20 cellular contexts compared by ENCODE assay signal in genomic region chr11:23564370-23564769, GRCh38.
"Had no signal": no experiment of that assay in that cellular context is flagged by ENCODE, and none has a peak within 500 bp of the region (broad histone marks: within the 10 kb centered on the region; RNA-seq: fewer than 3 reads in every experiment).

No MANE protein-coding gene starts in this region.

- H3K79me2 ChIP-seq: hepatocyte had no signal

- H3K9me3 Mint-ChIP-seq: stimulated activated naive B cell treated with anti-CD40 and anti-IgM and Interleukin-4, amounts not matched to agents 10 μg/mL and 1 μg/mL and 100 μg/mL, for 72 hours had no signal

- H2AFZ ChIP-seq: hepatocyte had no signal

- ATAC-seq: activated naive CD4-positive, alpha-beta T cell treated with anti-CD3 and anti-CD28 coated beads, Interleukin-2, amount 50 U/mL, for 72 hours; esophagus mucosa; mucosa of descending colon; naive thymus-derived CD4-positive, alpha-beta T cell; stimulated activated naive B cell treated with anti-CD40 and anti-IgM and Interleukin-4, amounts not matched to agents 10 μg/mL and 1 μg/mL and 100 μg/mL, for 72 hours had no signal

- DNase-seq: activated CD4-positive, alpha-beta memory T cell treated with anti-CD3 and anti-CD28 coated beads, Interleukin-2, amount 10 ng/mL, durations not matched to agents 7 days and 5 days; activated CD4-positive, alpha-beta T cell treated with anti-CD3 and anti-CD28 coated beads for 4 hours; activated gamma-delta T cell; activated T-cell treated with anti-CD3 and anti-CD28 coated beads, Interleukin-2, amount 50 U/mL, for 48 hours; dorsolateral prefrontal cortex; kidney; left ventricle myocardium inferior; mucosa of descending colon; naive thymus-derived CD4-positive, alpha-beta T cell; nucleus accumbens; stimulated activated CD4-positive, alpha-beta T cell treated with anti-CD3 and anti-CD28 coated beads, Interleukin-15, amount 100 ng/mL, for 24 hours; stimulated activated CD4-positive, alpha-beta T cell treated with anti-CD3 and anti-CD28 coated beads, Interleukin-4, amount 100 ng/mL, for 1 hour; stimulated activated naive B cell treated with anti-CD40 and anti-IgM and Interleukin-4, amounts not matched to agents 10 μg/mL and 1 μg/mL and 100 μg/mL, for 72 hours; thyroid gland had no signal

- H3K36me3 ChIP-seq: left ventricle myocardium inferior, right atrium auricular region, thyroid gland had no signal

- H3K9me3 ChIP-seq: left ventricle myocardium inferior, mucosa of descending colon, right atrium auricular region, thyroid gland had no signal

- H3K4me3 Mint-ChIP-seq: activated CD4-positive, alpha-beta memory T cell treated with anti-CD3 and anti-CD28 coated beads, Interleukin-2, amount 10 ng/mL, durations not matched to agents 7 days and 5 days; naive thymus-derived CD4-positive, alpha-beta T cell; stimulated activated naive B cell treated with anti-CD40 and anti-IgM and Interleukin-4, amounts not matched to agents 10 μg/mL and 1 μg/mL and 100 μg/mL, for 72 hours had no signal

- H3K27ac Mint-ChIP-seq: activated CD4-positive, alpha-beta memory T cell treated with anti-CD3 and anti-CD28 coated beads, Interleukin-2, amount 10 ng/mL, durations not matched to agents 7 days and 5 days; activated naive CD4-positive, alpha-beta T cell treated with anti-CD3 and anti-CD28 coated beads, Interleukin-2, amount 50 U/mL, for 72 hours; naive thymus-derived CD4-positive, alpha-beta T cell; progenitor cell of endocrine pancreas; stimulated activated naive B cell treated with anti-CD40 and anti-IgM and Interleukin-4, amounts not matched to agents 10 μg/mL and 1 μg/mL and 100 μg/mL, for 72 hours had no signal

- H3K27me3 ChIP-seq: hepatocyte, right atrium auricular region, thyroid gland had no signal

- H3K4me2 ChIP-seq: hepatocyte had no signal

- H3K4me1 ChIP-seq: left ventricle myocardium inferior, right atrium auricular region, thyroid gland had no signal

- H3K4me3 ChIP-seq: dorsolateral prefrontal cortex, hepatocyte, left ventricle myocardium inferior, mucosa of descending colon, right atrium auricular region, skin epidermis, thyroid gland had no signal

- H3K27me3 Mint-ChIP-seq: activated CD4-positive, alpha-beta memory T cell treated with anti-CD3 and anti-CD28 coated beads, Interleukin-2, amount 10 ng/mL, durations not matched to agents 7 days and 5 days; naive thymus-derived CD4-positive, alpha-beta T cell; progenitor cell of endocrine pancreas; stimulated activated naive B cell treated with anti-CD40 and anti-IgM and Interleukin-4, amounts not matched to agents 10 μg/mL and 1 μg/mL and 100 μg/mL, for 72 hours had no signal

- H3K27ac ChIP-seq: dorsolateral prefrontal cortex, hepatocyte, left ventricle myocardium inferior, right atrium auricular region, skin epidermis, thyroid gland had no signal

- H3K36me3 Mint-ChIP-seq: activated naive CD4-positive, alpha-beta T cell treated with anti-CD3 and anti-CD28 coated beads, Interleukin-2, amount 50 U/mL, for 72 hours; naive thymus-derived CD4-positive, alpha-beta T cell; stimulated activated naive B cell treated with anti-CD40 and anti-IgM and Interleukin-4, amounts not matched to agents 10 μg/mL and 1 μg/mL and 100 μg/mL, for 72 hours had no signal

- H3K4me1 Mint-ChIP-seq: activated CD4-positive, alpha-beta memory T cell treated with anti-CD3 and anti-CD28 coated beads, Interleukin-2, amount 10 ng/mL, durations not matched to agents 7 days and 5 days had no signal
